10 cellular contexts compared by ENCODE assay signal in the genomic region with DNA sequence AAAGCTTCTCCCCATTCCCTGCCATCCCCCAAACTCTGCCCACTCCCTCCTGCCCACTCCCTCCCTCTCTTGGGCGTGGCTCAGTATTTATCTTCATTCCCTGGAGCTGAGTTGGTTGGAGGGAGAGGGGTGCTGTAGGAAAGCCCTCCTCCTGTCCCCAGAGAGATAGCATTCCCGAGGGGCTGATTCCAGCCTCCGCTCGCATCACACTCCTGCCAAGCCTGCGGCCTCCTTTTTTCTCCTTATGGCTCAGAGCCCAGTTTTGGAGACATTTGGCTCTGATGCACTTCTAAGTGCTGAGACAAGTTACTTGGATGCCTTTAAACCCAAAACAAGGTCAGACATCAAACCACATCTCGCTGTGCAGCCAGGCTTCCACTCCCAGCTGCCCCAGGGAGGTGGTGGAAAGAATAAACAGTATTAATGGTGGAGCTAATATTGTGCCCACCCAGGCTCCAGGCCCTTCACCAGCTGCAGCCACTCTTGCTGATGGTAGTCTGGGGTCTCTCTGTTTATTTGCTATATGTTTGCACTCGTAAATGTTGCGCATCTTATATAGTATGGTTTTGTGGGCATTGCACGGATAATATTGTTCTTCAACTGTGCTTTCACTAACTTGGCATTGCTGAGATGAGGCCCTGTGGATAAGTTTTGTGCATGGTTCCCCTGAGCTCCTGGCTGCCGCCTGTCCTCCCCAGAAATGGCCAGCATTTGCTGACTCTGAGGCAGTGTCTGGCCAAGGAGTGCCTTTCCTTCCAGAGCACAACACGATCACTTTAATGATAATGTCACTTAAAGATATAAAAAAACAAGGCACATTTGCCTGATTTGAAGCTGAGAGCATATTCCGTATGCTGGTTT.
DNase-seq lines count a peak whose midpoint lies in the region; TF ChIP-seq lines count a peak whose summit lies in the region.
"Had no signal": no experiment of that assay in that cellular context is flagged by ENCODE, and none has a peak within 500 bp of the region (broad histone marks: within the 10 kb centered on the region; RNA-seq: fewer than 3 reads in every experiment).

No MANE protein-coding gene starts in this region.

- DNase-seq in BJ (ENCODE audit: low read depth), result peak; percentile 62
- DNase-seq in RPMI7951 (ENCODE audit: low read depth), result peak; percentile 90
- peak; percentile 62 to 85 for DNase-seq in foreskin fibroblast
- DNase-seq in renal cortical epithelial cell (ENCODE audit: low read depth), result peak; percentile 37
- DNase-seq in activated naive CD4-positive, alpha-beta T cell treated with Interleukin-2 at 50 U/mL for 16 hours, result no peak
- DNase-seq in cerebellar nuclear complex (lab: John Stamatoyannopoulos, UW), result no peak
- no peak for DNase-seq in NCI-H128 (lab: John Stamatoyannopoulos, UW; ENCODE audit: unreplicated experiment)
- no peak for DNase-seq in activated CD4-positive, alpha-beta memory T cell treated with anti-CD3 and anti-CD28 coated beads for 36 hours
- DNase-seq: amniotic stem cell; stimulated activated naive CD8-positive, alpha-beta T cell treated with anti-CD3 and anti-CD28 coated beads, Interleukin-15, Interleukin-2, amounts not matched to agents 100 U/mL and 50 U/mL, for 24 hours had no signal

- TF ChIP-seq CTCF in BJ (IDR thresholded peaks at IDR 0.05; ENCODE audit: insufficient read depth, low read depth, low read length), result no peak
- no peak for TF ChIP-seq CTCF in foreskin fibroblast (IDR thresholded peaks at IDR 0.05; ENCODE audit: low read depth, low read length)

- H3K9me3 Mint-ChIP-seq in activated CD4-positive, alpha-beta memory T cell treated with anti-CD3 and anti-CD28 coated beads for 36 hours, result no peaks in the 10 kb centered on the region

- H3K36me3 ChIP-seq in BJ (ENCODE audit: control insufficient read depth, insufficient read depth, low read length), result no peaks in the 10 kb centered on the region

- POLR2A ChIA-PET in BJ (lab: Charles Lee), result no interaction called here
- POLR2A ChIA-PET in activated CD4-positive, alpha-beta memory T cell treated with anti-CD3 and anti-CD28 coated beads for 36 hours (lab: Charles Lee), result interaction anchor here (0.7 kb wide), 1 partner anchor 314 kb away, joined by 3 read pairs; no protein-coding TSS in a partner anchor

- H3K27me3 Mint-ChIP-seq in activated CD4-positive, alpha-beta memory T cell treated with anti-CD3 and anti-CD28 coated beads for 36 hours, result no peaks in the 10 kb centered on the region

- H3K4me3 ChIP-seq in BJ (ENCODE audit: low read depth, low read length) (no peak overlapping the region), foreskin fibroblast (ENCODE audit: low read depth in 1 of 2, low read length in 2 of 2) (no peak overlapping the region)

- H3K36me3 Mint-ChIP-seq in activated CD4-positive, alpha-beta memory T cell treated with anti-CD3 and anti-CD28 coated beads for 36 hours, result no peaks in the 10 kb centered on the region

- peaks cover 3% of the 10 kb centered on the region for H3K4me1 Mint-ChIP-seq in activated CD4-positive, alpha-beta memory T cell treated with anti-CD3 and anti-CD28 coated beads for 36 hours (ENCODE audit: low read depth)

- H3K4me3 Mint-ChIP-seq in activated CD4-positive, alpha-beta memory T cell treated with anti-CD3 and anti-CD28 coated beads for 36 hours, result no peak overlapping the region

- H3K27me3 ChIP-seq in BJ (ENCODE audit: control insufficient read depth, insufficient read depth, low read length), result no peaks in the 10 kb centered on the region

- CTCF ChIA-PET in BJ (lab: Yijun Ruan, JAX), result interaction anchor here (0.7 to 5.8 kb wide), 16 partner anchors 12 to 321 kb away, joined by 3 to 31 read pairs (median 4); no protein-coding TSS in a partner anchor
- CTCF ChIA-PET in activated CD4-positive, alpha-beta memory T cell treated with anti-CD3 and anti-CD28 coated beads for 36 hours (lab: Charles Lee), result interaction anchor here (0.6 to 1.7 kb wide), 2 partner anchors 44 to 296 kb away, joined by 3 to 8 read pairs; no protein-coding TSS in a partner anchor

- no peak overlapping the region for H3K27ac Mint-ChIP-seq in activated CD4-positive, alpha-beta memory T cell treated with anti-CD3 and anti-CD28 coated beads for 36 hours

- intact Hi-C loops in activated CD4-positive, alpha-beta memory T cell treated with anti-CD3 and anti-CD28 coated beads for 36 hours (cut with micrococcal nuclease), result no loop called here

Comparison
In these comparisons a context has a peak if more than half of its experiments do, and no peak if none do; other contexts are left out.
1. DNase-seq: peak in BJ (single experiment), RPMI7951 (single experiment), foreskin fibroblast (2 of 2) and renal cortical epithelial cell (single experiment); none in activated naive CD4-positive, alpha-beta T cell treated with Interleukin-2 at 50 U/mL for 16 hours (single experiment), cerebellar nuclear complex (0 of 2), NCI-H128 (single experiment) and activated CD4-positive, alpha-beta memory T cell treated with anti-CD3 and anti-CD28 coated beads for 36 hours (single experiment).